31 cellular contexts compared by ENCODE assay signal in genomic region chr20:46053416-46053815, GRCh38. TPM values are rescaled to one million over a fixed set of nuclear protein-coding genes. Genes with fewer than 3 reads are reported as not detected.
"Had no signal": no experiment of that assay in that cellular context is flagged by ENCODE, and none has a peak within 500 bp of the region (broad histone marks: within the 10 kb centered on the region; RNA-seq: fewer than 3 reads in every experiment).

No MANE protein-coding gene starts in this region.

- H3K36me3 ChIP-seq: neural progenitor cell, pancreas, prostate gland, right lobe of liver, spleen, suprapubic skin, tibial artery, transverse colon, upper lobe of right lung, uterus had no signal

- ATAC-seq: naive thymus-derived CD4-positive, alpha-beta T cell; natural killer cell; pancreas; right cardiac atrium; right lobe of liver; stimulated activated memory B cell treated with anti-CD40 and anti-IgM and Interleukin-4, amounts not matched to agents 10 μg/mL and 1 μg/mL and 100 μg/mL, for 72 hours; stimulated activated naive CD8-positive, alpha-beta T cell treated with anti-CD3 and anti-CD28 coated beads, Interleukin-15, amount 100 ng/mL, for 72 hours; stimulated activated naive CD8-positive, alpha-beta T cell treated with anti-CD3 and anti-CD28 coated beads, Interleukin-15, Interleukin-2, amounts not matched to agents 100 U/mL and 50 U/mL, for 24 hours; upper lobe of right lung had no signal

- H3K4me2 ChIP-seq: neural progenitor cell, smooth muscle cell had no signal

- H3K27me3 ChIP-seq: pancreas, right lobe of liver, testis had no signal

- H3K27ac ChIP-seq: neural progenitor cell, pancreas, prostate gland, right lobe of liver, skin epidermis, spleen, suprapubic skin, testis, tibial artery, transverse colon, upper lobe of right lung, uterus had no signal

- H3K4me1 ChIP-seq: pancreas, prostate gland had no signal

- DNase-seq: naive thymus-derived CD4-positive, alpha-beta T cell; natural killer cell; occipital lobe; pancreas; right cardiac atrium; right lobe of liver; spleen; stimulated activated CD4-positive, alpha-beta T cell treated with anti-CD3 and anti-CD28 coated beads, Interleukin-12 subunit alpha, Interleukin-12 subunit beta, amount 100 ng/mL, for 4 hours; stimulated activated CD4-positive, alpha-beta T cell treated with anti-CD3 and anti-CD28 coated beads, Interleukin-1b, Interleukin-23, amount 100 ng/mL, for 48 hours; stimulated activated CD4-positive, alpha-beta T cell treated with anti-CD3 and anti-CD28 coated beads, Interleukin-4, amount 100 ng/mL, for 1 hour; stimulated activated CD4-positive, alpha-beta T cell treated with anti-CD3 and anti-CD28 coated beads, Interleukin-4, amount 100 ng/mL, for 4 hours; stimulated activated CD8-positive, alpha-beta memory T cell treated with anti-CD3 and anti-CD28 coated beads, Interleukin-4, amount 100 ng/mL, for 48 hours; stimulated activated naive CD4-positive, alpha-beta T cell; stimulated activated naive CD8-positive, alpha-beta T cell treated with anti-CD3 and anti-CD28 coated beads, Interleukin-15, amount 100 ng/mL, for 72 hours; stimulated activated naive CD8-positive, alpha-beta T cell treated with anti-CD3 and anti-CD28 coated beads, Interleukin-15, Interleukin-2, amounts not matched to agents 100 U/mL and 50 U/mL, for 24 hours; substantia nigra; testis; tibial artery; transverse colon; upper lobe of right lung; uterus had no signal

- H3K9me3 ChIP-seq: pancreas, prostate gland, right lobe of liver, spleen, suprapubic skin, testis, tibial artery, transverse colon, upper lobe of right lung, uterus had no signal

- H2AFZ ChIP-seq: neural progenitor cell had no signal

- H3K4me3 ChIP-seq: neural progenitor cell, pancreas, prostate gland, right lobe of liver, skin epidermis, smooth muscle cell, spleen, suprapubic skin, testis, tibial artery, transverse colon, upper lobe of right lung, uterus had no signal

- FAIRE-seq: pancreas had no signal

RNA-seq across cellular contexts. Expression of gene SLC12A5, which starts 24.4 kb away (rescaled TPM):
- total RNA-seq: naive thymus-derived CD4-positive, alpha-beta T cell; osteocyte; transverse colon had no signal
- polyA plus RNA-seq: naive thymus-derived CD4-positive, alpha-beta T cell had no signal

RNA-seq across cellular contexts. Expression of gene MMP9, which starts 44.7 kb away (rescaled TPM):
- total RNA-seq: occipital lobe, osteocyte, pulmonary artery endothelial cell, renal cortical epithelial cell had no signal
- polyA plus RNA-seq: naive thymus-derived CD4-positive, alpha-beta T cell; neural cell had no signal
